Comparison of ENCODE assay signal across 20 cellular contexts in the genomic region with DNA sequence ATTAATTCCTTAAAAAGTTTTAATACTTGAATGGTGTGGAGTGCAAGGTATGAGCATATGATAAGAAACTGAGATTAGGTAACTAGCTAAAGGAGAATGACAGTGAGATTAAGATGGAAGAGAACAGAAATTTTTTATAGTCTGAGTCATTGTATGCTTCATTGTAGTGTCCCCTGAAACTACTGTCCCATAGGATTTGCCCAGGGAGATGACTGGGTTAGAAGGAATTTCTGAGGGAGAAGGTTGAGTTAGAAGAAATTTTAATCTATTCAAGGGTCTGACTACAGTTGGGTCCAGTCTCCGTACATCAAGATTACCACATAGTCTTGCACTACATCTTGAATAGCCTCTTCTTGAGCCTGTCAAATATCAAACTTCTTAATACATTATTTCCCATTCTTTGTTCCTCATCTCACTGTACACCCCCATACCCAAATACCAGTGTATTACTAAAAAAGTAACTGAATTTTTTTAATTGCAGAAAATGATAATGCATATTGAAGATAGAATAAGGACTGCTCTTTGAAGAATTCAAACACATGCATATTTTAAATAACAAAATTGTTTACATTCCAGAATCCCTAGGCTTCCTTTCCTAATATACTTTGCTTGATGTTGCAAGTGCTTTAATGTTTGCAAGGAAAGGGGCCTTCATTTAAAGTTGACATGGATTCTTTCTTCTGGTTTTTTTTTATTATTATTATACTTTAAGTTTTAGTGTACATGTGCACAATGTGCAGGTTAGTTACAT.
A peak's percentile ranks its signal among the peaks of the same experiment; 100 is the strongest.
DNase-seq lines count a peak whose midpoint lies in the region; ATAC-seq and TF ChIP-seq lines count a peak whose summit lies in the region.
"Had no signal": no experiment of that assay in that cellular context is flagged by ENCODE, and none has a peak within 500 bp of the region (broad histone marks: within the 10 kb centered on the region; RNA-seq: fewer than 3 reads in every experiment).

No MANE protein-coding gene starts in this region.

- H3K9me3 ChIP-seq in CD4-positive, alpha-beta T cell (ENCODE audit: control insufficient read depth, low read length) = no peaks in the 10 kb centered on the region
- H3K9me3 ChIP-seq: sigmoid colon, upper lobe of left lung had no signal

- intact Hi-C loops in activated CD4-positive, alpha-beta T cell treated with anti-CD3 and anti-CD28 coated beads for 36 hours (cut with DNase I, micrococcal nuclease) = no loop called here
- intact Hi-C loops in CD4-positive, alpha-beta T cell (cut with DNase I, micrococcal nuclease) = no loop called here

- no peaks in the 10 kb centered on the region for H3K36me3 Mint-ChIP-seq in activated CD4-positive, alpha-beta T cell treated with anti-CD3 and anti-CD28 coated beads for 36 hours (ENCODE audit: low read depth)
- H3K36me3 Mint-ChIP-seq in CD4-positive, alpha-beta T cell (ENCODE audit: low read depth) = no peaks in the 10 kb centered on the region
- H3K36me3 Mint-ChIP-seq: activated CD8-positive, alpha-beta memory T cell treated with anti-CD3 and anti-CD28 coated beads, Interleukin-2, amount 10 ng/mL, durations not matched to agents 7 days and 5 days had no signal

- no peaks in the 10 kb centered on the region for H3K27me3 Mint-ChIP-seq in activated CD4-positive, alpha-beta T cell treated with anti-CD3 and anti-CD28 coated beads for 36 hours
- H3K27me3 Mint-ChIP-seq in CD4-positive, alpha-beta T cell = no peaks in the 10 kb centered on the region
- H3K27me3 Mint-ChIP-seq: activated CD8-positive, alpha-beta memory T cell treated with anti-CD3 and anti-CD28 coated beads, Interleukin-2, amount 10 ng/mL, durations not matched to agents 7 days and 5 days had no signal

- DNase-seq in AG10803 (ENCODE audit: low read depth) (peak; percentile 78), LHCN-M2 (ENCODE audit: low read depth) (peak; percentile 90), astrocyte of the spinal cord (ENCODE audit: low read depth, low spot score) (peak; percentile 52), kidney tubule cell (ENCODE audit: low spot score) (peak; percentile 68), NCI-H524 (lab: John Stamatoyannopoulos, UW) (no peak), NCI-H1105 (lab: John Stamatoyannopoulos, UW) (no peak)
- no peak for DNase-seq in activated CD4-positive, alpha-beta T cell treated with anti-CD3 and anti-CD28 coated beads for 36 hours
- no peak for DNase-seq in CD4-positive, alpha-beta T cell
- DNase-seq: activated CD4-positive, CD25-positive, alpha-beta regulatory T cell; activated CD8-positive, alpha-beta memory T cell treated with anti-CD3 and anti-CD28 coated beads, Interleukin-2, amount 10 ng/mL, durations not matched to agents 7 days and 5 days; activated naive CD4-positive, alpha-beta T cell; DMS153; effector CD4-positive, alpha-beta T cell; Kasumi-1; NCI-H510A; occipital lobe; sigmoid colon; T-helper 1 cell; upper lobe of left lung had no signal

- no peak overlapping the region for H3K4me3 Mint-ChIP-seq in activated CD4-positive, alpha-beta T cell treated with anti-CD3 and anti-CD28 coated beads for 36 hours
- no peak overlapping the region for H3K4me3 Mint-ChIP-seq in CD4-positive, alpha-beta T cell
- H3K4me3 Mint-ChIP-seq: activated CD8-positive, alpha-beta memory T cell treated with anti-CD3 and anti-CD28 coated beads, Interleukin-2, amount 10 ng/mL, durations not matched to agents 7 days and 5 days had no signal

- CTCF ChIA-PET in activated CD4-positive, alpha-beta T cell treated with anti-CD3 and anti-CD28 coated beads for 36 hours (lab: Charles Lee) = no interaction called here
- CTCF ChIA-PET in CD4-positive, alpha-beta T cell (lab: Charles Lee) = no interaction called here

- H3K4me1 Mint-ChIP-seq in activated CD4-positive, alpha-beta T cell treated with anti-CD3 and anti-CD28 coated beads for 36 hours = no peaks in the 10 kb centered on the region
- no peaks in the 10 kb centered on the region for H3K4me1 Mint-ChIP-seq in CD4-positive, alpha-beta T cell (ENCODE audit: low read depth)
- H3K4me1 Mint-ChIP-seq: activated CD8-positive, alpha-beta memory T cell treated with anti-CD3 and anti-CD28 coated beads, Interleukin-2, amount 10 ng/mL, durations not matched to agents 7 days and 5 days had no signal

- TF ChIP-seq CTCF in AG10803 (conservative IDR thresholded peaks at IDR 0.05; ENCODE audit: low read length) (no peak), astrocyte of the spinal cord (IDR thresholded peaks at IDR 0.05; ENCODE audit: low read depth, low read length) (no peak)
- TF ChIP-seq CTCF in CD4-positive, alpha-beta T cell (IDR thresholded peaks at IDR 0.05) = no peak

- H3K27ac Mint-ChIP-seq in activated CD4-positive, alpha-beta T cell treated with anti-CD3 and anti-CD28 coated beads for 36 hours = no peak overlapping the region
- H3K27ac Mint-ChIP-seq in CD4-positive, alpha-beta T cell = no peak overlapping the region
- H3K27ac Mint-ChIP-seq: activated CD8-positive, alpha-beta memory T cell treated with anti-CD3 and anti-CD28 coated beads, Interleukin-2, amount 10 ng/mL, durations not matched to agents 7 days and 5 days had no signal

- POLR2A ChIA-PET in activated CD4-positive, alpha-beta T cell treated with anti-CD3 and anti-CD28 coated beads for 36 hours (lab: Charles Lee) = no interaction called here
- POLR2A ChIA-PET in CD4-positive, alpha-beta T cell (lab: Charles Lee) = no interaction called here

- no peak overlapping the region for H3K27ac ChIP-seq in CD4-positive, alpha-beta T cell (ENCODE audit: low read depth, low read length)
- H3K27ac ChIP-seq: HL-60, sigmoid colon, upper lobe of left lung had no signal

- in situ Hi-C loops in astrocyte of the spinal cord (cut with HindIII; ENCODE audit: low sequenced_read_pairs) = no loop called here

- no peak for ATAC-seq in activated CD4-positive, alpha-beta T cell treated with anti-CD3 and anti-CD28 coated beads for 36 hours
- no peak for ATAC-seq in CD4-positive, alpha-beta T cell (ENCODE audit: poor library complexity)
- ATAC-seq: activated CD8-positive, alpha-beta memory T cell treated with anti-CD3 and anti-CD28 coated beads, Interleukin-2, amount 10 ng/mL, durations not matched to agents 7 days and 5 days had no signal

- no peaks in the 10 kb centered on the region for H3K27me3 ChIP-seq in CD4-positive, alpha-beta T cell (ENCODE audit: control insufficient read depth, insufficient read depth, low read length)
- H3K27me3 ChIP-seq: sigmoid colon, upper lobe of left lung had no signal

- no peak overlapping the region for H3K4me3 ChIP-seq in AG10803 (ENCODE audit: low read length)
- H3K4me3 ChIP-seq in astrocyte of the spinal cord (ENCODE audit: low read depth, low read length) = no peak overlapping the region
- H3K4me3 ChIP-seq: sigmoid colon, upper lobe of left lung had no signal

- H3K9me3 Mint-ChIP-seq in activated CD4-positive, alpha-beta T cell treated with anti-CD3 and anti-CD28 coated beads for 36 hours (ENCODE audit: low read depth) = no peaks in the 10 kb centered on the region
- no peaks in the 10 kb centered on the region for H3K9me3 Mint-ChIP-seq in CD4-positive, alpha-beta T cell

Comparison
In these comparisons a context has a peak if more than half of its experiments do, and no peak if none do; other contexts are left out.
1. DNase-seq: peak in AG10803 (single experiment), LHCN-M2 (single experiment), astrocyte of the spinal cord (single experiment) and kidney tubule cell (single experiment); none in NCI-H524 (0 of 2), activated CD4-positive, alpha-beta T cell treated with anti-CD3 and anti-CD28 coated beads for 36 hours (single experiment), CD4-positive, alpha-beta T cell (0 of 10) and NCI-H1105 (single experiment).